Comparison of ENCODE assay signal across 8 cellular contexts in the genomic region with DNA sequence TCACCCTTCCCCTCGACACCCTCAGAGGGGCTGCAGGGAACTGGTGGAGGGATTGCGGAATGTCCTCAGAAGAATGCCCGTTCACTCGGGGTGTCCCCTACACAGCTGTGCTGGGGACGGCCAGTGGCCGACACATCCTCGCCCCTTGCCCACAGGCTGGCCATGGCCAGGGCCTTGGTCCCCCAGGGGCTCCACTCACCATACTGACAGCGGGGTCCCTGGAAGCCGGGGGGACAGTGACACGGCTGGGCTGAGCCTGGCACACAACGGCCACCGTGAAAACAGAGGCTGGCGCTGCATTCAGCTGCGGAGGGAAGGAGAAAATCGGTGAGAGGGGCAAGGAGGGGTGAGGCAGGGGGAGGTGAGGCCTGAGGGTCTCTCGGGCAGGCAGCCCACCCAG.
"Had no signal": no experiment of that assay in that cellular context is flagged by ENCODE, and none has a peak within 500 bp of the region (broad histone marks: within the 10 kb centered on the region; RNA-seq: fewer than 3 reads in every experiment).

No MANE protein-coding gene starts in this region.

- H3K27ac Mint-ChIP-seq: GM23338, H9, HFFc6 had no signal

- H3K4me1 Mint-ChIP-seq: GM23338 had no signal

- H3K9me3 ChIP-seq: HAP-1 had no signal

- H3K36me3 ChIP-seq: HAP-1 had no signal

- DNase-seq: GM23248, GOT3, H7, H9, HCEC 1CT, HFFc6 had no signal

- H3K27ac ChIP-seq: GM23248 had no signal

- H3K9ac ChIP-seq: GM23248 had no signal

- H2AFZ ChIP-seq: GM23248, GM23338 had no signal

- H3K4me1 ChIP-seq: HAP-1 had no signal

- H3K4me3 ChIP-seq: GM23248, GM23338, HAP-1 had no signal

- H3K9me3 Mint-ChIP-seq: GM23338, HFFc6 had no signal

- H3K4me3 Mint-ChIP-seq: GM23338, H9, HFFc6 had no signal

- H3K4me2 ChIP-seq: GM23338 had no signal
